In genomic region chr9:93815677-93816076, GRCh38 we compare ENCODE assay signal across 27 cellular contexts.
"Had no signal": no experiment of that assay in that cellular context is flagged by ENCODE, and none has a peak within 500 bp of the region (broad histone marks: within the 10 kb centered on the region; RNA-seq: fewer than 3 reads in every experiment).

No MANE protein-coding gene starts in this region.

- H3K4me3 ChIP-seq: coronary artery, esophagus squamous epithelium, gastroesophageal sphincter had no signal

- H3K9me3 ChIP-seq: esophagus squamous epithelium had no signal

- H3K27ac ChIP-seq: brain microvascular endothelial cell, coronary artery, esophagus squamous epithelium, gastroesophageal sphincter, VCaP had no signal

- H3K27me3 ChIP-seq: brain microvascular endothelial cell had no signal

- DNase-seq: activated CD4-positive, alpha-beta T cell treated with anti-CD3 and anti-CD28 coated beads for 4 hours; activated CD4-positive, alpha-beta T cell treated with anti-CD3 and anti-CD28 coated beads, Interleukin-2, amount 50 U/mL, for 1 hour; activated CD4-positive, alpha-beta T cell treated with anti-CD3 and anti-CD28 coated beads, Interleukin-2, amount 50 U/mL, for 48 hours; activated CD8-positive, alpha-beta memory T cell treated with anti-CD3 and anti-CD28 coated beads for 24 hours; activated CD8-positive, alpha-beta T cell treated with anti-CD3 and anti-CD28 coated beads for 36 hours; activated effector memory CD4-positive, alpha-beta T cell treated with Interleukin-2 at 50 U/mL for 16 hours; activated gamma-delta T cell treated with Interleukin-2 at 50 U/mL for 16 hours; activated naive CD4-positive, alpha-beta T cell treated with anti-CD3 and anti-CD28 coated beads, Interleukin-2, amount 50 U/mL, for 16 hours; activated naive CD4-positive, alpha-beta T cell treated with Interleukin-2 at 50 U/mL for 16 hours; activated T-cell treated with anti-CD3 and anti-CD28 coated beads, Interleukin-2, amount 50 U/mL, for 4 hours; amniotic stem cell; anterior cingulate cortex; brain microvascular endothelial cell; effector CD4-positive, alpha-beta T cell; effector memory CD8-positive, alpha-beta T cell; erythroblast; esophagus squamous epithelium; foreskin melanocyte; T-helper 2 cell had no signal

- H3K36me3 Mint-ChIP-seq: activated naive CD8-positive, alpha-beta T cell; WTC11 had no signal

- H3K4me1 Mint-ChIP-seq: activated T-helper 17 cell treated with anti-CD3 and anti-CD28 coated beads, Interleukin-2, amount 50 U/mL, for 72 hours; central memory CD8-positive, alpha-beta T cell had no signal

- H3K36me3 ChIP-seq: brain microvascular endothelial cell, esophagus squamous epithelium, gastroesophageal sphincter had no signal

- H3K4me3 Mint-ChIP-seq: activated CD8-positive, alpha-beta T cell treated with anti-CD3 and anti-CD28 coated beads for 36 hours; activated naive CD8-positive, alpha-beta T cell; activated T-cell treated with anti-CD3 and anti-CD28 coated beads, Interleukin-2, amount 50 U/mL, for 4 hours; activated T-helper 17 cell treated with anti-CD3 and anti-CD28 coated beads, Interleukin-2, amount 50 U/mL, for 72 hours; central memory CD8-positive, alpha-beta T cell; dendritic cell treated with granulocyte-macrophage colony-stimulating factor and Interleukin-4, amounts not matched to agents 40 ng/mL and 50 ng/mL, for 4 days; effector memory CD8-positive, alpha-beta T cell; WTC11 had no signal

- H3K9me3 Mint-ChIP-seq: activated CD8-positive, alpha-beta T cell treated with anti-CD3 and anti-CD28 coated beads for 36 hours; activated T-cell treated with anti-CD3 and anti-CD28 coated beads, Interleukin-2, amount 50 U/mL, for 4 hours; activated T-helper 17 cell treated with anti-CD3 and anti-CD28 coated beads, Interleukin-2, amount 50 U/mL, for 72 hours; central memory CD8-positive, alpha-beta T cell; effector memory CD8-positive, alpha-beta T cell had no signal

- H3K4me1 ChIP-seq: esophagus squamous epithelium, gastroesophageal sphincter had no signal

- H3K27ac Mint-ChIP-seq: activated CD8-positive, alpha-beta T cell treated with anti-CD3 and anti-CD28 coated beads for 36 hours; activated naive CD8-positive, alpha-beta T cell; activated T-helper 17 cell treated with anti-CD3 and anti-CD28 coated beads, Interleukin-2, amount 50 U/mL, for 72 hours; dendritic cell treated with granulocyte-macrophage colony-stimulating factor and Interleukin-4, amounts not matched to agents 40 ng/mL and 50 ng/mL, for 4 days; effector memory CD8-positive, alpha-beta T cell; WTC11 had no signal
